Comparison of ENCODE assay signal across 19 cellular contexts in genomic region chr15:98758224-98758623, GRCh38.
"Had no signal": no experiment of that assay in that cellular context is flagged by ENCODE, and none has a peak within 500 bp of the region (broad histone marks: within the 10 kb centered on the region; RNA-seq: fewer than 3 reads in every experiment).

No MANE protein-coding gene starts in this region.

- H3K4me3 ChIP-seq: colonic mucosa, lower lobe of right lung, sigmoid colon, spleen, testis, upper lobe of right lung had no signal

- H3K9me3 ChIP-seq: colonic mucosa, lower lobe of right lung, sigmoid colon, spleen, testis, upper lobe of right lung had no signal

- DNase-seq: activated CD4-positive, alpha-beta T cell treated with anti-CD3 and anti-CD28 coated beads for 36 hours; activated CD4-positive, alpha-beta T cell treated with anti-CD3 and anti-CD28 coated beads, Interleukin-2, amount 50 U/mL, for 48 hours; activated gamma-delta T cell treated with Interleukin-2 at 50 U/mL for 16 hours; activated naive CD8-positive, alpha-beta T cell treated with anti-CD3 and anti-CD28 coated beads for 36 hours; amygdala; colonic mucosa; foreskin melanocyte; lower lobe of right lung; nucleus accumbens; sigmoid colon; spleen; stimulated activated CD4-positive, alpha-beta T cell treated with anti-CD3 and anti-CD28 coated beads, Interleukin-4, amount 100 ng/mL, for 4 hours; T-cell; T-helper 9 cell; testis; upper lobe of right lung had no signal

- ATAC-seq: activated CD4-positive, alpha-beta T cell treated with anti-CD3 and anti-CD28 coated beads for 36 hours; lower lobe of right lung; natural killer cell treated with Interleukin-12 subunit alpha and Interleukin-12 subunit beta and Interleukin-15 and Interleukin-18, amount 100 ng/mL, for 72 hours; stimulated activated memory B cell treated with anti-CD40 and anti-IgM and Interleukin-4, amounts not matched to agents 10 μg/mL and 1 μg/mL and 100 μg/mL, for 72 hours; T-cell; upper lobe of right lung had no signal

- H3K27ac ChIP-seq: colonic mucosa, lower lobe of right lung, sigmoid colon, spleen, testis, upper lobe of right lung had no signal

- H3K36me3 ChIP-seq: colonic mucosa, lower lobe of right lung, sigmoid colon, spleen, upper lobe of right lung had no signal

- H3K4me1 ChIP-seq: colonic mucosa had no signal

- FAIRE-seq: keratinocyte had no signal

- H3K27me3 ChIP-seq: colonic mucosa, sigmoid colon, spleen, testis, upper lobe of right lung had no signal
